ENCODE assay signal across 1 cellular context in genomic region chr11:111326824-111327223, GRCh38.
TF ChIP-seq lines count a peak whose summit lies in the region.

No MANE protein-coding gene starts in this region.

TF ChIP-seq in SK-N-SH, 30 proteins besides CTCF, POLR2A, EP300 and RAD21 (continued from another document):
- TF ChIP-seq ZBTB33 (IDR thresholded peaks at IDR 0.05; ENCODE audit: borderline replicate concordance, low read depth) = no peak
- no peak for TF ChIP-seq MAX (IDR thresholded peaks at IDR 0.05; ENCODE audit: low read depth)
- no peak for TF ChIP-seq TCF12 (IDR thresholded peaks at IDR 0.05)
- TF ChIP-seq USF2 (IDR thresholded peaks at IDR 0.05; ENCODE audit: borderline replicate concordance, low read depth, low read length) = no peak
- no peak for TF ChIP-seq TAF1 (IDR thresholded peaks at IDR 0.05; ENCODE audit: borderline replicate concordance, low read depth, low read length)
